Comparison of ENCODE assay signal across 34 cellular contexts in the genomic region with DNA sequence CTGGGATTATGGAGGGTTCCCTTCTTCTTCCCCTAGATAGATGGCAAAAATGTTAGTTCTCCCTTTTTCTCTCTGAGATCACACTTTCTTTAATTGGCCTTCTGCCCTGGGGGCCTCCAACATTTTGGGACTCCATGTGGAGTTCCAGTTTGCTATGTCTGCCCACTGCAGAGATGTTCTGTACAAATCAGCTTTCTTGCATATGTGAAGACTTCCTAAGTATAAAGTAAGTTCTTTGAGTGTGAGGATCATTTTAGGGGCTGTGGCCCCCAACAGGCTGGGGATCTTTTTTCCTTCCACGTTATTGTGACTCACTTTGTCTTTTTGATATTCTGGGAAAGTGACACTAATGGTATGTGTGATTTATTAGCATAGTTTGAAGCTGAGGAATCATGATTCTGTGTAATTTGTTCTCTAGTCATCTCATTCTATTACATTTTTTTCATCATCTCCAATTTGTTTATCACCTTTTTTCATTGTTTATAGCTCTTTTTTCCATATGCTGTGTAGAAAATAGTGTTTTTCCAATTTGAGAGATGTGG. TPM values are rescaled to one million over a fixed set of nuclear protein-coding genes. Genes with fewer than 3 reads are reported as not detected.
A peak's percentile ranks its signal among the peaks of the same experiment; 100 is the strongest.
DNase-seq lines count a peak whose midpoint lies in the region; ATAC-seq and TF ChIP-seq lines count a peak whose summit lies in the region.
"Had no signal": no experiment of that assay in that cellular context is flagged by ENCODE, and none has a peak within 500 bp of the region (broad histone marks: within the 10 kb centered on the region; RNA-seq: fewer than 3 reads in every experiment).

No MANE protein-coding gene starts in this region.

- H3K4me3 ChIP-seq in BJ (ENCODE audit: low read depth, low read length): no peak overlapping the region
- H3K4me3 ChIP-seq: adrenal gland; BLaER1 treated with 17β-estradiol and CSF1 and Interleukin-3, amounts not matched to agents 10 nM and 100 nM; colonic mucosa; GM12878; HAP-1; heart left ventricle; lower lobe of right lung; pancreas; right atrium auricular region had no signal

- H3K36me3 ChIP-seq in BJ (ENCODE audit: control insufficient read depth, insufficient read depth, low read length): no peaks in the 10 kb centered on the region
- H3K36me3 ChIP-seq: adrenal gland; BLaER1 treated with 17β-estradiol and CSF1 and Interleukin-3, amounts not matched to agents 10 nM and 100 nM; colonic mucosa; HAP-1; heart left ventricle; lower lobe of right lung; pancreas; right atrium auricular region had no signal

- no peak for TF ChIP-seq CTCF in BJ (IDR thresholded peaks at IDR 0.05; ENCODE audit: insufficient read depth, low read depth, low read length)

- no peaks in the 10 kb centered on the region for H3K27me3 ChIP-seq in BJ (ENCODE audit: control insufficient read depth, insufficient read depth, low read length)
- H3K27me3 ChIP-seq: adrenal gland; BLaER1 treated with 17β-estradiol and CSF1 and Interleukin-3, amounts not matched to agents 10 nM and 100 nM; colonic mucosa; foreskin keratinocyte; heart left ventricle; pancreas; right atrium auricular region had no signal

- ATAC-seq in SK-N-SH treated with all-trans-retinoic acid at 6 μM for 48 hours: peak; percentile 8
- ATAC-seq in GM19351 (IDR thresholded peaks at IDR 0.05; ENCODE audit: unreplicated experiment): no peak
- no peak for ATAC-seq in GM21390 (IDR thresholded peaks at IDR 0.05; ENCODE audit: unreplicated experiment)
- no peak for ATAC-seq in GM18868 (IDR thresholded peaks at IDR 0.05; ENCODE audit: unreplicated experiment)
- ATAC-seq: activated T-cell treated with anti-CD3 and anti-CD28 coated beads, Interleukin-2, amount 50 U/mL, for 4 hours; foreskin keratinocyte; GM12878; heart left ventricle; lower lobe of right lung; pancreas had no signal

- peak; percentile 27 for DNase-seq in BJ (ENCODE audit: low read depth)
- DNase-seq in HEK293T (ENCODE audit: extremely low spot score): no peak
- DNase-seq in kidney tubule cell (ENCODE audit: low spot score): peak; percentile 16
- DNase-seq in GM19240 (ENCODE audit: insufficient read length, low spot score): no peak
- DNase-seq: activated CD4-positive, alpha-beta T cell treated with anti-CD3 and anti-CD28 coated beads for 1 hour; activated T-cell treated with anti-CD3 and anti-CD28 coated beads, Interleukin-2, amount 50 U/mL, for 4 hours; adrenal gland; Caco-2; colonic mucosa; DMS79 treated with DMSO at 0.1 percent for 48 hours; effector memory CD4-positive, alpha-beta T cell; erythroblast; heart left ventricle; KBM-7; kidney; lower lobe of right lung; MM.1S; NCI-H1417 treated with DMSO at 0.1 percent for 48 hours; NCI-H2081 treated with DMSO at 0.1 percent for 48 hours; NCI-H226; NCI-H748 treated with DMSO at 0.1 percent for 48 hours; pancreas; stimulated activated CD4-positive, alpha-beta T cell treated with anti-CD3 and anti-CD28 coated beads, Interleukin-2, amount 100 ng/mL, for 48 hours; T-helper 2 cell; trophoblast cell had no signal

- CTCF ChIA-PET in BJ (lab: Yijun Ruan, JAX) (interaction anchor here (1.0 to 9.0 kb wide), 6 partner anchors 11 to 757 kb away, joined by 3 to 62 read pairs (median 14); partner anchors contain the start of gene KCNH1), HEK293T (lab: Yijun Ruan, JAX) (interaction anchor here (0.5 to 1.0 kb wide), 3 partner anchors 23 to 720 kb away, joined by 3 to 5 read pairs (median 4); no protein-coding TSS in a partner anchor)

- POLR2A ChIA-PET in BJ (lab: Charles Lee) (no interaction called here), HEK293T (lab: Yijun Ruan, JAX) (no interaction called here)

TF ChIP-seq in HEK293T, 16 proteins besides CTCF, POLR2A, EP300 and RAD21:
- TF ChIP-seq SP1 (IDR thresholded peaks at IDR 0.05) (no peak), FOXM1 (IDR thresholded peaks at IDR 0.05; ENCODE audit: borderline replicate concordance) (no peak), LEF1 (IDR thresholded peaks at IDR 0.05; ENCODE audit: borderline replicate concordance) (no peak), HDGF (IDR thresholded peaks at IDR 0.05; ENCODE audit: borderline replicate concordance) (no peak), TARDBP (IDR thresholded peaks at IDR 0.05) (no peak), CTBP1 (IDR thresholded peaks at IDR 0.05; ENCODE audit: borderline replicate concordance) (no peak)
- TF ChIP-seq, protein P1, sequence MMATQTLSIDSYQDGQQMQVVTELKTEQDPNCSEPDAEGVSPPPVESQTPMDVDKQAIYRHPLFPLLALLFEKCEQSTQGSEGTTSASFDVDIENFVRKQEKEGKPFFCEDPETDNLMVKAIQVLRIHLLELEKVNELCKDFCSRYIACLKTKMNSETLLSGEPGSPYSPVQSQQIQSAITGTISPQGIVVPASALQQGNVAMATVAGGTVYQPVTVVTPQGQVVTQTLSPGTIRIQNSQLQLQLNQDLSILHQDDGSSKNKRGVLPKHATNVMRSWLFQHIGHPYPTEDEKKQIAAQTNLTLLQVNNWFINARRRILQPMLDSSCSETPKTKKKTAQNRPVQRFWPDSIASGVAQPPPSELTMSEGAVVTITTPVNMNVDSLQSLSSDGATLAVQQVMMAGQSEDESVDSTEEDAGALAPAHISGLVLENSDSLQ (IDR thresholded peaks at IDR 0.05): 0 out of 2 replicates have a peak, but pooled peaks have one; percentile 36

TF ChIP-seq in SK-N-SH treated with all-trans-retinoic acid at 6 μM for 48 hours, 23 proteins besides CTCF, POLR2A, EP300 and RAD21:
- no peak for TF ChIP-seq ESRRG (CRISPR knock-in tag; IDR thresholded peaks at IDR 0.05)
- TF ChIP-seq RARB (CRISPR knock-in tag; IDR thresholded peaks at IDR 0.05): peak; percentile 29; the same call in 1 of the 2 replicates
- peak; percentile 47; the same call in 1 of the 2 replicates for TF ChIP-seq ZC3H10 (CRISPR knock-in tag; IDR thresholded peaks at IDR 0.05)
- TF ChIP-seq TOX (CRISPR knock-in tag; IDR thresholded peaks at IDR 0.05; ENCODE audit: borderline replicate concordance): peak; percentile 87
- TF ChIP-seq CSDC2 (CRISPR knock-in tag; IDR thresholded peaks at IDR 0.05): no peak
- TF ChIP-seq ZNF565 (CRISPR knock-in tag; conservative IDR thresholded peaks at IDR 0.05; ENCODE audit: low read depth): no peak
- no peak for TF ChIP-seq ZFP3 (CRISPR knock-in tag; IDR thresholded peaks at IDR 0.05)
- TF ChIP-seq GLIS3 (CRISPR knock-in tag; IDR thresholded peaks at IDR 0.05): no peak

RNA-seq across cellular contexts. Expression of gene HHAT, which starts 48.2 kb away (rescaled TPM):
- 6.6 and 7.2 TPM in 2 replicates for polyA plus RNA-seq in BJ (2011; rRNA removed)
- polyA minus RNA-seq in BJ (2011; rRNA and poly(A)+ RNA removed): 9.8 and 10.7 TPM in 2 replicates

Comparison
In these comparisons a context has a peak if more than half of its experiments do, and no peak if none do; other contexts are left out.
1. DNase-seq: peak in BJ (single experiment) and kidney tubule cell (single experiment); none in HEK293T (single experiment) and GM19240 (single experiment).